In the genomic region with DNA sequence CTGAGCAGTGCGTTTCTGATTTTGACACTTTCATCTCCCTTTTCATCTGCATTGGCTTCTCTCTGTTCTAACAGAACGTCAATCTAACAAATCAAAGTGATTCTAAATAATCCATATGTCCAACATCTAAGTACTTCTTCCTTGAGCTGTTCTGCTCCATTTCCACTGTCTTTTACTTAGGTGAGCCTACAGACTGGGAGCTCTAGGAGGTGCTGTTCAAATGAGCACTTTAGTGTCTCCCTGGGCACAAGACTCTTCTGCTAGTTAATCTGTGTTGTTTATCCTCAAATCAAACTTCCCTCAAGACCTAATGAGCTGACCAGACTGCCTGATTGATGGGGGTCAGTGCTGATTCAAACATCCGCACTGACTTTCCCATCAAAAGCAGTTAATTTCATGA, we compare ENCODE assay signal across 29 cellular contexts.
"Had no signal": no experiment of that assay in that cellular context is flagged by ENCODE, and none has a peak within 500 bp of the region (broad histone marks: within the 10 kb centered on the region; RNA-seq: fewer than 3 reads in every experiment).

No MANE protein-coding gene starts in this region.

- DNase-seq: activated B cell treated with CpG ODN at 0.5 μM for 24 hours; activated CD4-positive, alpha-beta T cell treated with anti-CD3 and anti-CD28 coated beads for 4 hours; activated CD4-positive, alpha-beta T cell treated with anti-CD3 and anti-CD28 coated beads, Interleukin-2, amount 50 U/mL, for 48 hours; activated CD8-positive, alpha-beta memory T cell treated with anti-CD3 and anti-CD28 coated beads for 24 hours; activated effector memory CD4-positive, alpha-beta T cell treated with Interleukin-2 at 50 U/mL for 16 hours; activated naive CD4-positive, alpha-beta T cell treated with Interleukin-2 at 50 U/mL for 16 hours; aorta; body of pancreas; cerebellar nuclear complex; colonic mucosa; effector memory CD4-positive, alpha-beta T cell; erythroblast; heart left ventricle; hypothalamus; left lung; lower lobe of right lung; mesenchymal stem cell; natural killer cell; posterior cingulate gyrus; stimulated activated CD4-positive, alpha-beta T cell treated with anti-CD3 and anti-CD28 coated beads, Interleukin-12 subunit alpha, Interleukin-12 subunit beta, amount 100 ng/mL, for 4 hours; stimulated activated CD4-positive, alpha-beta T cell treated with anti-CD3 and anti-CD28 coated beads, Interleukin-4, amount 100 ng/mL, for 1 hour; stimulated activated naive CD8-positive, alpha-beta T cell treated with anti-CD3 and anti-CD28 coated beads, Interleukin-15, Interleukin-2, amounts not matched to agents 100 U/mL and 50 U/mL, for 24 hours; T-helper 2 cell; testis; transverse colon had no signal

- H3K4me1 Mint-ChIP-seq: activated B cell treated with CpG ODN at 0.5 μM for 24 hours, natural killer cell had no signal

- H3K36me3 ChIP-seq: cardiac muscle cell, colonic mucosa, heart left ventricle, left lung, lower lobe of right lung, transverse colon had no signal

- H3K4me1 ChIP-seq: body of pancreas, colonic mucosa, heart left ventricle, left lung, lower lobe of right lung, testis, transverse colon had no signal

- H3K27me3 Mint-ChIP-seq: activated B cell treated with CpG ODN at 0.5 μM for 24 hours had no signal

- H3K27ac Mint-ChIP-seq: activated B cell treated with CpG ODN at 0.5 μM for 24 hours; activated naive CD8-positive, alpha-beta T cell; natural killer cell had no signal

- H3K9me3 ChIP-seq: body of pancreas, colonic mucosa, heart left ventricle, left lung, lower lobe of right lung, testis, transverse colon had no signal

- H3K4me3 ChIP-seq: body of pancreas, cardiac muscle cell, colonic mucosa, heart left ventricle, left lung, lower lobe of right lung, skin epidermis, testis, transverse colon had no signal

- H3K36me3 Mint-ChIP-seq: activated naive CD8-positive, alpha-beta T cell; natural killer cell had no signal

- FAIRE-seq: islet of Langerhans had no signal

- H3K9me3 Mint-ChIP-seq: activated B cell treated with CpG ODN at 0.5 μM for 24 hours had no signal

- H3K27me3 ChIP-seq: body of pancreas, cardiac muscle cell, colonic mucosa, heart left ventricle, left lung, testis, transverse colon had no signal

- H3K4me3 Mint-ChIP-seq: activated B cell treated with CpG ODN at 0.5 μM for 24 hours; activated naive CD8-positive, alpha-beta T cell; natural killer cell had no signal

- H3K27ac ChIP-seq: body of pancreas, cardiac muscle cell, colonic mucosa, heart left ventricle, left lung, lower lobe of right lung, skin epidermis, testis, transverse colon had no signal
